Comparison of ENCODE assay signal across 8 cellular contexts in genomic region chr15:75367913-75368688, GRCh38. TPM values are rescaled to one million over a fixed set of nuclear protein-coding genes. Genes with fewer than 3 reads are reported as not detected.
DNase-seq lines count a peak whose midpoint lies in the region; FAIRE-seq and TF ChIP-seq lines count a peak whose summit lies in the region.

MAN2C1 (minus strand) TSS chr15:75368607; CDS start chr15:75368583, 24 bp downstream.

- CTCF ChIA-PET in activated naive CD4-positive, alpha-beta T cell treated with anti-CD3 and anti-CD28 coated beads for 36 hours (lab: Charles Lee) = interaction anchor here (0.5 to 3.3 kb wide), 53 partner anchors 9 to 926 kb away, joined by 3 to 38 read pairs (median 4); partner anchors contain the start of genes COMMD4, IMP3, PTPN9 and SIN3A

- H3K9me3 ChIP-seq in neutrophil = no peaks in the 10 kb centered on the region

- no peaks in the 10 kb centered on the region for H3K9me3 Mint-ChIP-seq in HFFc6
- H3K9me3 Mint-ChIP-seq in activated naive CD4-positive, alpha-beta T cell treated with anti-CD3 and anti-CD28 coated beads for 36 hours = no peaks in the 10 kb centered on the region

- peak within 1 kb of the TSS; percentile 97 for H3K4me3 Mint-ChIP-seq in HFFc6
- peak within 1 kb of the TSS; percentile 90 for H3K4me3 Mint-ChIP-seq in activated naive CD4-positive, alpha-beta T cell treated with anti-CD3 and anti-CD28 coated beads for 36 hours

- peaks cover 15 to 19% of the 10 kb centered on the region in 2 experiments for H3K4me1 ChIP-seq in neutrophil (ENCODE audit: control insufficient read depth in 1 of 2, insufficient read depth in 1 of 2, low read depth in 1 of 2, low read length in 1 of 2)

- peaks cover 14% of the 10 kb centered on the region; the same call in 1 of the 2 replicates for H3K36me3 Mint-ChIP-seq in HFFc6 (ENCODE audit: low read depth)
- H3K36me3 Mint-ChIP-seq in activated naive CD4-positive, alpha-beta T cell treated with anti-CD3 and anti-CD28 coated beads for 36 hours (ENCODE audit: low read depth) = peaks cover 20% of the 10 kb centered on the region

- no peak for FAIRE-seq in frontal cortex (lab: Jason Lieb, UNC)

- TF ChIP-seq CTCF in HFFc6 (IDR thresholded peaks at IDR 0.05) (peak; percentile 82), neutrophil (IDR thresholded peaks at IDR 0.05) (peak; percentile 66)

- peak within 1 kb of the TSS; percentile 94 for H3K27ac ChIP-seq in neutrophil
- peak within 1 kb of the TSS; percentile 89 for H3K27ac ChIP-seq in substantia nigra (ENCODE audit: low read depth, low read length, poor library complexity, severe bottlenecking)

- peaks cover 51% of the 10 kb centered on the region for H3K36me3 ChIP-seq in neutrophil

- H3K27me3 ChIP-seq in neutrophil = no peaks in the 10 kb centered on the region

- peaks cover 10% of the 10 kb centered on the region for H3K27me3 Mint-ChIP-seq in HFFc6 (ENCODE audit: insufficient read depth)
- no peaks in the 10 kb centered on the region for H3K27me3 Mint-ChIP-seq in activated naive CD4-positive, alpha-beta T cell treated with anti-CD3 and anti-CD28 coated beads for 36 hours (ENCODE audit: low read depth)

- DNase-seq in HFFc6 (peak; percentile 96), NAMALWA (ENCODE audit: low spot score) (peak; percentile 97), SK-N-DZ (ENCODE audit: low spot score) (peak; percentile 97), frontal cortex (ENCODE audit: low spot score in 2 of 2) (peak; percentile 81 to 92), substantia nigra (lab: John Stamatoyannopoulos, UW) (peak; percentile 56 to 93 (median 81))
- peak; percentile 96 for DNase-seq in activated naive CD4-positive, alpha-beta T cell treated with anti-CD3 and anti-CD28 coated beads for 36 hours

- intact Hi-C loops in activated naive CD4-positive, alpha-beta T cell treated with anti-CD3 and anti-CD28 coated beads for 36 hours (cut with micrococcal nuclease) = loop anchor here (1.0 to 5.0 kb wide), 7 partner anchors 86 to 434 kb away; partner anchors contain the start of genes IMP3, PTPN9 and SNUPN

- peak within 1 kb of the TSS; percentile 94 for H3K27ac Mint-ChIP-seq in HFFc6
- peak within 1 kb of the TSS; percentile 94 for H3K27ac Mint-ChIP-seq in activated naive CD4-positive, alpha-beta T cell treated with anti-CD3 and anti-CD28 coated beads for 36 hours

- H3K4me1 Mint-ChIP-seq in HFFc6 (ENCODE audit: low read depth) = peaks cover 22% of the 10 kb centered on the region
- H3K4me1 Mint-ChIP-seq in activated naive CD4-positive, alpha-beta T cell treated with anti-CD3 and anti-CD28 coated beads for 36 hours (ENCODE audit: low read depth) = peaks cover 27% of the 10 kb centered on the region

- peak within 1 kb of the TSS; percentile 94 for H3K4me3 ChIP-seq in GM08714 (ENCODE audit: low read length)
- peak within 1 kb of the TSS; percentile 90 to 91 for H3K4me3 ChIP-seq in neutrophil (ENCODE audit: low read depth in 1 of 2, low read length in 1 of 2)

RNA-seq across cellular contexts. Expression of gene MAN2C1, which starts in this region (rescaled TPM):
- 100 to 1,000 TPM in 4 of 6 experiments, 10 to 100 TPM in 2; 92.8 to 111 (median 105) TPM for total RNA-seq in HFFc6 (2021; fragmentation: NEBNext Ultra II Directional; extraction: Animal tissue kit (Norgen Biotek cat#: 25700))
- polyA plus RNA-seq in SK-N-DZ (2014; cell fraction: cytosol; rRNA removed) = 56.0 and 69.5 TPM in 2 replicates
- 1,321 and 1,453 TPM in 2 replicates for polyA plus RNA-seq in SK-N-DZ (2014; cell fraction: nucleus; rRNA removed)
- total RNA-seq in activated naive CD4-positive, alpha-beta T cell treated with anti-CD3 and anti-CD28 coated beads for 36 hours = 100 to 1,000 TPM; 228 to 247 TPM
- 58.7 TPM for total RNA-seq in frontal cortex

Comparison
In these comparisons a context has a peak if more than half of its experiments do, and no peak if none do; other contexts are left out.
1. Peak in every context shown above with its lines: DNase-seq, H3K4me3 ChIP-seq and H3K27ac ChIP-seq.